ENCODE assay signal across 29 cellular contexts in the genomic region with DNA sequence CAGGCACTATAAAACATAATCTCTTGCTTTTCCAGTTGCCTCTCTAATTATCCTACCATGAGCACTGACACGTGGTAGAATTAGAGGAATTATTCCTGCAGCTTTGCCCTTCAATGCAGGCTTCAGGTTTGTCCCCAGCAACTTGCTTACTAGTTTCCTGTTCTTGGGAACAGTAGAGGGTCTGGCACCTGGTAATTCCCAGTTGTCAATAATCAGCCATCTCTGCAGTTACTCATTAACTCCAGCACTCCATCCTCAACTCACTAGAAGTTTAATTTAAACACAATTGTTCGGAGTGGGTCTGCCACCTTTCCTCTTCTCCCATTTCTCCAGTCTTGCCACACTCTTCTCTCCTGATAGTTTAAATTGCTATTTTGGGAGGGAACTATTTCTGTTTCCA.
"Had no signal": no experiment of that assay in that cellular context is flagged by ENCODE, and none has a peak within 500 bp of the region (broad histone marks: within the 10 kb centered on the region; RNA-seq: fewer than 3 reads in every experiment).

No MANE protein-coding gene starts in this region.

- H3K9me3 Mint-ChIP-seq: activated CD4-positive, alpha-beta T cell treated with anti-CD3 and anti-CD28 coated beads, Interleukin-2, amount 10 ng/mL, durations not matched to agents 24 days and 14 days; activated naive CD4-positive, alpha-beta T cell treated with anti-CD3 and anti-CD28 coated beads, Interleukin-2, amount 50 U/mL, for 72 hours; activated naive CD8-positive, alpha-beta T cell treated with anti-CD3 and anti-CD28 coated beads, Interleukin-2, amount 50 U/mL, for 24 hours; activated T-cell treated with anti-CD3 and anti-CD28 coated beads, Interleukin-2, amount 50 U/mL, for 24 hours; activated T-helper 1 cell treated with anti-CD3 and anti-CD28 coated beads, Interleukin-12 subunit alpha, Interleukin-12 subunit beta, Interleukin-2, Interleukin-4 antibody, amounts not matched to agents 30 ng/mL and 10 ng/mL and 1 ng/mL, durations not matched to agents 14 hours and 24 hours and 36 hours; brain had no signal

- DNase-seq: activated CD4-positive, alpha-beta T cell treated with anti-CD3 and anti-CD28 coated beads, Interleukin-2, amount 10 ng/mL, durations not matched to agents 24 days and 14 days; activated CD4-positive, alpha-beta T cell treated with anti-CD3 and anti-CD28 coated beads, Interleukin-2, amount 50 U/mL, for 48 hours; activated CD8-positive, alpha-beta memory T cell treated with anti-CD3 and anti-CD28 coated beads, Interleukin-2, amount 10 ng/mL, durations not matched to agents 7 days and 5 days; activated effector memory CD4-positive, alpha-beta T cell treated with Interleukin-2 at 50 U/mL for 16 hours; activated naive CD4-positive, alpha-beta T cell treated with Interleukin-2 at 50 U/mL for 16 hours; activated naive CD8-positive, alpha-beta T cell treated with anti-CD3 and anti-CD28 coated beads, Interleukin-2, amount 50 U/mL, for 24 hours; activated T-cell treated with anti-CD3 and anti-CD28 coated beads, Interleukin-2, amount 50 U/mL, for 24 hours; amniotic stem cell; Kasumi-1; KBM-7; NCI-H1105 treated with DMSO at 0.1 percent for 48 hours; NCI-H1436 treated with DMSO at 0.1 percent for 48 hours; NCI-H187; NCI-H2081; NCI-H2227 treated with DMSO at 0.1 percent for 48 hours; NCI-H446 treated with DMSO at 0.1 percent for 48 hours; NCI-H774; NK-92 treated with Interleukin-12 subunit alpha and Interleukin-12 subunit beta, amount 100 ng/mL, for 24 hours; Peyer's patch; Right ventricle myocardium superior; SJCRH30; SK-N-SH; T-helper 1 cell had no signal

- H3K27me3 Mint-ChIP-seq: activated CD4-positive, alpha-beta T cell treated with anti-CD3 and anti-CD28 coated beads, Interleukin-2, amount 10 ng/mL, durations not matched to agents 24 days and 14 days; activated CD8-positive, alpha-beta memory T cell treated with anti-CD3 and anti-CD28 coated beads, Interleukin-2, amount 10 ng/mL, durations not matched to agents 7 days and 5 days; activated naive CD8-positive, alpha-beta T cell treated with anti-CD3 and anti-CD28 coated beads, Interleukin-2, amount 50 U/mL, for 24 hours; activated T-cell treated with anti-CD3 and anti-CD28 coated beads, Interleukin-2, amount 50 U/mL, for 24 hours; central memory CD8-positive, alpha-beta T cell had no signal

- H3K27ac ChIP-seq: ascending aorta, Peyer's patch, RWPE1, SJCRH30 had no signal

- H3K4me1 Mint-ChIP-seq: activated CD4-positive, alpha-beta T cell treated with anti-CD3 and anti-CD28 coated beads, Interleukin-2, amount 10 ng/mL, durations not matched to agents 24 days and 14 days; activated CD8-positive, alpha-beta memory T cell treated with anti-CD3 and anti-CD28 coated beads, Interleukin-2, amount 10 ng/mL, durations not matched to agents 7 days and 5 days; activated naive CD8-positive, alpha-beta T cell treated with anti-CD3 and anti-CD28 coated beads, Interleukin-2, amount 50 U/mL, for 24 hours; brain; central memory CD8-positive, alpha-beta T cell had no signal

- H3K4me3 Mint-ChIP-seq: activated CD4-positive, alpha-beta T cell treated with anti-CD3 and anti-CD28 coated beads, Interleukin-2, amount 10 ng/mL, durations not matched to agents 24 days and 14 days; activated CD8-positive, alpha-beta memory T cell treated with anti-CD3 and anti-CD28 coated beads, Interleukin-2, amount 10 ng/mL, durations not matched to agents 7 days and 5 days; activated naive CD8-positive, alpha-beta T cell treated with anti-CD3 and anti-CD28 coated beads, Interleukin-2, amount 50 U/mL, for 24 hours; activated T-cell treated with anti-CD3 and anti-CD28 coated beads, Interleukin-2, amount 50 U/mL, for 24 hours; activated T-helper 1 cell treated with anti-CD3 and anti-CD28 coated beads, Interleukin-12 subunit alpha, Interleukin-12 subunit beta, Interleukin-2, Interleukin-4 antibody, amounts not matched to agents 30 ng/mL and 10 ng/mL and 1 ng/mL, durations not matched to agents 14 hours and 24 hours and 36 hours; brain; central memory CD8-positive, alpha-beta T cell had no signal

- H3K27ac Mint-ChIP-seq: activated CD4-positive, alpha-beta T cell treated with anti-CD3 and anti-CD28 coated beads, Interleukin-2, amount 10 ng/mL, durations not matched to agents 24 days and 14 days; activated CD8-positive, alpha-beta memory T cell treated with anti-CD3 and anti-CD28 coated beads, Interleukin-2, amount 10 ng/mL, durations not matched to agents 7 days and 5 days; activated naive CD4-positive, alpha-beta T cell treated with anti-CD3 and anti-CD28 coated beads, Interleukin-2, amount 50 U/mL, for 72 hours; activated naive CD8-positive, alpha-beta T cell treated with anti-CD3 and anti-CD28 coated beads, Interleukin-2, amount 50 U/mL, for 24 hours; activated T-cell treated with anti-CD3 and anti-CD28 coated beads, Interleukin-2, amount 50 U/mL, for 24 hours; activated T-helper 1 cell treated with anti-CD3 and anti-CD28 coated beads, Interleukin-12 subunit alpha, Interleukin-12 subunit beta, Interleukin-2, Interleukin-4 antibody, amounts not matched to agents 30 ng/mL and 10 ng/mL and 1 ng/mL, durations not matched to agents 14 hours and 24 hours and 36 hours; brain had no signal

- H3K36me3 Mint-ChIP-seq: activated CD8-positive, alpha-beta memory T cell treated with anti-CD3 and anti-CD28 coated beads, Interleukin-2, amount 10 ng/mL, durations not matched to agents 7 days and 5 days; activated naive CD4-positive, alpha-beta T cell treated with anti-CD3 and anti-CD28 coated beads, Interleukin-2, amount 50 U/mL, for 72 hours; brain had no signal
